In the genomic region with DNA sequence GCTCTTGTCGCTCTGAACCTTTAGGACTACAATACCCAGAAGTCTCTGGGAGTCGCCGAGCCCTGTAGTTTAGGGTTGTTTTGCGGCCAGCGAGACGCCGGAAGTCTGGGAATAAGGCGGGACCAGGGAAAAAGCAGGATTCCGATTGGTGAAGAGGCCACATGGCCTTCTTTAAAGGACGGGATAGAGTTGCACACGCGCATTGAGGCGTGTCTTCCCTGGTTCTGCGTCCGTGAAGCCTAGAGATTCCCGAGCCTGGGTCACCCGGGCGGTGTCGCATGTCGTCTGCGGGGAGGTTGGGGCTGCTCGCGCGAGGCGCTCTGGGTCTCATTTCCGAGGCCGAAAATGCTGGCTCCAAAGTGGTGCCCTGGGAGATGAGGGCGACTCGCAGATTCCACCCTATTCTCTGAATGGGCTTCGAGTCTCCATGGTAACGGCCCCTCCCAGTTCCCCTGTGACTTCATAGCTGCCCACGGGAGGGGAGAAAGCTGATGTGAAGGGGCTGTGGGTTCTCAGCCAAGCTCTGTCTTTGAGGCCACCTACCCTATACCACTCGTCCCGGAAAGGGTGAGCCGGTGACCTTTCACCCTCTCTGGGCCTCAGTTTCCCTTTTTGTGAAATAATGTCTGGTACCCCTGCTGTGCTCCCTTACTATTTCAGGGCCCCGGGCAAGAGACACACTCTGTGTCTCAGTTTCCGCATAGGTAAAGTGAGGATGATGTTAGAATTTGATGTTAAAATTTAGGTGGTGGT, we compare ENCODE assay signal across 8 cellular contexts. TPM values are rescaled to one million over a fixed set of nuclear protein-coding genes. Genes with fewer than 3 reads are reported as not detected.
A peak's percentile ranks its signal among the peaks of the same experiment; 100 is the strongest.
DNase-seq lines count a peak whose midpoint lies in the region; ATAC-seq and TF ChIP-seq lines count a peak whose summit lies in the region.

No MANE protein-coding gene starts in this region.

- peak overlapping the region; percentile 100 for H3K27ac ChIP-seq in cingulate gyrus (ENCODE audit: low read depth, low read length)

- H3K4me3 ChIP-seq in BE2C (ENCODE audit: low read depth, low read length) = peak overlapping the region; percentile 82

- H3K36me3 ChIP-seq in BE2C = no peaks in the 10 kb centered on the region

- H3K4me1 ChIP-seq in BE2C = peaks cover 4% of the 10 kb centered on the region; the same call in 1 of the 2 replicates

- no peak for TF ChIP-seq CTCF in BE2C (IDR thresholded peaks at IDR 0.05; ENCODE audit: low read depth, low read length)

- DNase-seq in BE2C = peak; percentile 93
- peak; percentile 81 for DNase-seq in GM19240 (ENCODE audit: insufficient read length, low spot score)
- DNase-seq in NCI-H524 (lab: John Stamatoyannopoulos, UW) = peak; percentile 96 to 99
- peak; percentile 88 to 92 for DNase-seq in activated CD4-positive, alpha-beta T cell treated with anti-CD3 and anti-CD28 coated beads for 4 hours
- peak; percentile 97 for DNase-seq in kidney glomerular epithelial cell (lab: John Stamatoyannopoulos, UW)
- DNase-seq in stimulated activated CD4-positive, alpha-beta T cell treated with anti-CD3 and anti-CD28 coated beads, Interleukin-15, amount 100 ng/mL, for 48 hours (ENCODE audit: low read depth in 2 of 2) = peak; percentile 82 to 86

- H3K27me3 ChIP-seq in BE2C = peaks cover 5% of the 10 kb centered on the region; the same call in 1 of the 2 replicates

- ATAC-seq in HG03457 (IDR thresholded peaks at IDR 0.05; ENCODE audit: unreplicated experiment) = peak; percentile 73

- no peaks in the 10 kb centered on the region for H3K9me3 ChIP-seq in BE2C

RNA-seq across cellular contexts. Expression of a gene that starts 0.6 kb away (rescaled TPM):
- polyA plus RNA-seq in BE2C (2012; ENCODE audit: insufficient read depth, insufficient read length, low read depth) = 6.3 TPM

RNA-seq across cellular contexts. Expression of a gene that starts 42.7 kb away (rescaled TPM):
- 1.2 TPM for polyA plus RNA-seq in BE2C (2012; ENCODE audit: insufficient read depth, insufficient read length, low read depth)

Comparison
In these comparisons a context has a peak if more than half of its experiments do, and no peak if none do; other contexts are left out.
1. Peak in every context shown above with its lines: DNase-seq, ATAC-seq, H3K4me3 ChIP-seq and H3K27ac ChIP-seq.